ENCODE assay signal across 22 cellular contexts in genomic region chr1:5976726-5977493, GRCh38. TPM values are rescaled to one million over a fixed set of nuclear protein-coding genes. Genes with fewer than 3 reads are reported as not detected.
DNase-seq lines count a peak whose midpoint lies in the region; ATAC-seq and TF ChIP-seq lines count a peak whose summit lies in the region.
"Had no signal": no experiment of that assay in that cellular context is flagged by ENCODE, and none has a peak within 500 bp of the region (broad histone marks: within the 10 kb centered on the region; RNA-seq: fewer than 3 reads in every experiment).

No MANE protein-coding gene starts in this region.

- no peak overlapping the region for H3K4ac ChIP-seq in mesenchymal stem cell (ENCODE audit: low read depth in 1 of 2, low read length in 2 of 2)

- H3K27ac ChIP-seq in HCT116 (ENCODE audit: low read depth, low read length) (0 out of 2 replicates have a peak overlapping the region, but pooled peaks have one; percentile 11), mesenchymal stem cell (ENCODE audit: low read length, poor library complexity, severe bottlenecking) (no peak overlapping the region), sigmoid colon (no peak overlapping the region)
- H3K27ac ChIP-seq: parathyroid adenoma, SJCRH30, transverse colon, WERI-Rb-1 had no signal

- no peak overlapping the region for H4K91ac ChIP-seq in mesenchymal stem cell (ENCODE audit: low read length)

- no peak overlapping the region for H2BK120ac ChIP-seq in mesenchymal stem cell (ENCODE audit: low read depth, low read length)

- ATAC-seq in HCT116 (no peak), HG03521 (IDR thresholded peaks at IDR 0.05; ENCODE audit: unreplicated experiment) (no peak)
- ATAC-seq: right cardiac atrium had no signal

- H3K4me3 Mint-ChIP-seq in activated CD4-positive, alpha-beta T cell treated with anti-CD3 and anti-CD28 coated beads, Interleukin-2, amount 10 ng/mL, durations not matched to agents 24 days and 14 days = no peak overlapping the region
- H3K4me3 Mint-ChIP-seq: memory B cell had no signal

- H3K4me1 Mint-ChIP-seq in activated CD4-positive, alpha-beta T cell treated with anti-CD3 and anti-CD28 coated beads, Interleukin-2, amount 10 ng/mL, durations not matched to agents 24 days and 14 days = peaks cover 23% of the 10 kb centered on the region

- H3K27me3 ChIP-seq in HCT116 (ENCODE audit: insufficient read depth, low read length) (no peaks in the 10 kb centered on the region), mesenchymal stem cell (ENCODE audit: control insufficient read depth in 1 of 2, insufficient read depth in 1 of 2, low read length in 2 of 2) (no peaks in the 10 kb centered on the region), sigmoid colon (no peaks in the 10 kb centered on the region)
- H3K27me3 ChIP-seq: SJCRH30, transverse colon had no signal

- RAD21 ChIA-PET in HCT116 (lab: Charles Lee; ENCODE audit: low non-redundant PET in 1 of 2, low total read pairs in 2 of 2, uncharacterized antibody in 2 of 2, unreplicated experiment in 2 of 2) = interaction anchor here in 1 of 2 experiments (0.6 kb wide), 1 partner anchor 85 kb away, joined by 3 read pairs; no protein-coding TSS in a partner anchor

- DNase-seq in activated CD4-positive, alpha-beta T cell treated with anti-CD3 and anti-CD28 coated beads, Interleukin-2, amount 10 ng/mL, durations not matched to agents 24 days and 14 days = no peak
- no peak for DNase-seq in activated CD4-positive, alpha-beta T cell treated with anti-CD3 and anti-CD28 coated beads, Interleukin-2, amount 50 U/mL, for 4 hours
- DNase-seq in HCT116 (ENCODE audit: low read depth, low spot score) (no peak), mesenchymal stem cell (peak; percentile 7), sigmoid colon (peak; percentile 56), inferior parietal cortex (ENCODE audit: extremely low spot score) (no peak)
- DNase-seq in activated naive CD4-positive, alpha-beta T cell treated with Interleukin-2 at 50 U/mL for 16 hours = no peak
- DNase-seq: activated CD4-positive, alpha-beta T cell treated with anti-CD3 and anti-CD28 coated beads, Interleukin-2, amount 50 U/mL, for 48 hours; AML-193; Caco-2; cerebellar nuclear complex; DMS79; Kasumi-1; NCI-H2171; NCI-H510A treated with DMSO at 0.1 percent for 48 hours; SJCRH30; transverse colon; WERI-Rb-1 had no signal

- no peak for TF ChIP-seq RAD21 in HCT116 (IDR thresholded peaks at IDR 0.05; ENCODE audit: low read depth)

- H3K4me1 ChIP-seq in HCT116 (ENCODE audit: control insufficient read depth in 1 of 2, insufficient read depth in 2 of 2, low read length in 2 of 2) (peaks cover 9 to 38% of the 10 kb centered on the region in 2 experiments), mesenchymal stem cell (ENCODE audit: control insufficient read depth, insufficient read depth, low read depth, low read length) (peaks cover 10% of the 10 kb centered on the region), sigmoid colon (peaks cover 0 to 7% (median 3%) of the 10 kb centered on the region in 4 donors)
- H3K4me1 ChIP-seq: Caco-2, parathyroid adenoma, SJCRH30 had no signal

- H3K9me3 ChIP-seq in HCT116 (ENCODE audit: control insufficient read depth in 1 of 2, insufficient read depth in 1 of 2, low read depth in 1 of 2, low read length in 2 of 2) (no peaks in the 10 kb centered on the region; a peak in 1 of 4 replicates), mesenchymal stem cell (ENCODE audit: control insufficient read depth, low read length) (no peaks in the 10 kb centered on the region), sigmoid colon (no peaks in the 10 kb centered on the region)
- H3K9me3 ChIP-seq: Caco-2, SJCRH30, transverse colon had no signal

- no peaks in the 10 kb centered on the region for H3K9me3 Mint-ChIP-seq in activated CD4-positive, alpha-beta T cell treated with anti-CD3 and anti-CD28 coated beads, Interleukin-2, amount 10 ng/mL, durations not matched to agents 24 days and 14 days
- H3K9me3 Mint-ChIP-seq: memory B cell had no signal

- TF ChIP-seq POLR2A in HCT116 (IDR thresholded peaks at IDR 0.05; ENCODE audit: borderline replicate concordance, extremely low read depth, insufficient read depth, insufficient read length) (no peak), sigmoid colon (IDR thresholded peaks at IDR 0.05) (no peak)

- WGBS in mesenchymal stem cell = 85% methylated on average over 25 of the region's 25 CpGs
- WGBS in sigmoid colon, 2 donors = 92 to 96% methylated on average over 25 of the region's 25 CpGs

- no peaks in the 10 kb centered on the region for H3K27me3 Mint-ChIP-seq in activated CD4-positive, alpha-beta T cell treated with anti-CD3 and anti-CD28 coated beads, Interleukin-2, amount 10 ng/mL, durations not matched to agents 24 days and 14 days
- H3K27me3 Mint-ChIP-seq: memory B cell had no signal

- TF ChIP-seq EP300 in sigmoid colon (IDR thresholded peaks at IDR 0.05) = no peak

- H3K9ac ChIP-seq in HCT116 (ENCODE audit: low read length) (no peak overlapping the region), mesenchymal stem cell (ENCODE audit: low read length) (no peak overlapping the region)
- H3K9ac ChIP-seq: parathyroid adenoma had no signal

- TF ChIP-seq CTCF in HCT116 (IDR thresholded peaks at IDR 0.05 in 2 of 3, conservative IDR thresholded peaks at IDR 0.05 in 1 of 3; ENCODE audit: borderline replicate concordance in 1 of 3, insufficient read depth in 1 of 3, low read depth in 2 of 3, low read length in 2 of 3) (no peak), sigmoid colon (IDR thresholded peaks at IDR 0.05) (no peak)

- no peaks in the 10 kb centered on the region for H3K79me2 ChIP-seq in HCT116 (ENCODE audit: insufficient read depth, low read length)
- H3K79me2 ChIP-seq: parathyroid adenoma had no signal

- H3K36me3 ChIP-seq in HCT116 (ENCODE audit: control insufficient read depth in 1 of 2, insufficient read depth in 2 of 2, low read length in 2 of 2) (peaks cover 0 to 17% of the 10 kb centered on the region in 2 experiments; a peak in 2 of 4 replicates), mesenchymal stem cell (ENCODE audit: control insufficient read depth in 1 of 2, insufficient read depth in 2 of 2, low read depth in 1 of 2, low read length in 2 of 2) (peaks cover 19 to 21% of the 10 kb centered on the region in 2 experiments), sigmoid colon (peaks cover 0 to 12% (median 0%) of the 10 kb centered on the region in 4 donors)
- H3K36me3 ChIP-seq: SJCRH30, transverse colon had no signal

- H3K23ac ChIP-seq in mesenchymal stem cell (ENCODE audit: low read length in 2 of 2) = no peak overlapping the region

- H2BK12ac ChIP-seq in mesenchymal stem cell (ENCODE audit: low read length in 2 of 2) = no peak overlapping the region

- intact Hi-C loops in activated CD4-positive, alpha-beta T cell treated with anti-CD3 and anti-CD28 coated beads, Interleukin-2, amount 10 ng/mL, durations not matched to agents 24 days and 14 days (cut with micrococcal nuclease) = loop anchor here (5.0 kb wide), 1 partner anchor 60 kb away; no protein-coding TSS in a partner anchor
- intact Hi-C loops in HCT116 (cut with micrococcal nuclease) (loop anchor here (10.0 kb wide), 1 partner anchor 232 kb away; no protein-coding TSS in a partner anchor), sigmoid colon (cut with DNase I) (no loop called here)

- no peak overlapping the region for H2AK5ac ChIP-seq in mesenchymal stem cell (ENCODE audit: low read length, severe bottlenecking)

- H3K4me2 ChIP-seq in HCT116 (ENCODE audit: low read length) = no peak overlapping the region
- H3K4me2 ChIP-seq in mesenchymal stem cell (ENCODE audit: low read length, poor library complexity, severe bottlenecking) = no peak overlapping the region

- POLR2A ChIA-PET in HCT116 (lab: Charles Lee) = no interaction called here

- peaks cover 5% of the 10 kb centered on the region for H3K79me1 ChIP-seq in mesenchymal stem cell (replicated peaks; ENCODE audit: low read length, poor library complexity, severe bottlenecking)

- peaks cover 19% of the 10 kb centered on the region for H3K36me3 Mint-ChIP-seq in activated CD4-positive, alpha-beta T cell treated with anti-CD3 and anti-CD28 coated beads, Interleukin-2, amount 10 ng/mL, durations not matched to agents 24 days and 14 days (ENCODE audit: low read depth)

- no peak overlapping the region for H3K18ac ChIP-seq in mesenchymal stem cell (ENCODE audit: low read depth in 1 of 2, low read length in 2 of 2)

- H2BK15ac ChIP-seq in mesenchymal stem cell (ENCODE audit: low read depth, poor library complexity, severe bottlenecking) = no peak overlapping the region

- no TSS peak for BruUV-seq in HCT116 (replicated peaks; lab: Mats Ljungman, UMichigan)

- no peak overlapping the region for H4K8ac ChIP-seq in mesenchymal stem cell (ENCODE audit: low read length)

- no peaks in the 10 kb centered on the region for H4K20me1 ChIP-seq in HCT116 (ENCODE audit: insufficient read depth)

- peak overlapping the region; percentile 25 for H3K27ac Mint-ChIP-seq in activated CD4-positive, alpha-beta T cell treated with anti-CD3 and anti-CD28 coated beads, Interleukin-2, amount 10 ng/mL, durations not matched to agents 24 days and 14 days

- H2AFZ ChIP-seq in HCT116 (ENCODE audit: low read depth, low read length, poor library complexity, severe bottlenecking) (no peak overlapping the region), mesenchymal stem cell (ENCODE audit: low read depth, low read length) (no peak overlapping the region)
- H2AFZ ChIP-seq: parathyroid adenoma had no signal

- no peak overlapping the region for H2BK5ac ChIP-seq in mesenchymal stem cell (ENCODE audit: low read depth, low read length, poor library complexity, severe bottlenecking)

- H3K4me3 ChIP-seq in HCT116 (replicated peaks in 1 of 2; ENCODE audit: low read depth in 1 of 2, low read length in 2 of 2) (no peak overlapping the region), mesenchymal stem cell (ENCODE audit: insufficient read depth in 1 of 2, low read depth in 1 of 2, low read length in 2 of 2) (no peak overlapping the region), sigmoid colon (no peak overlapping the region)
- H3K4me3 ChIP-seq: SJCRH30, transverse colon had no signal

- CTCF ChIA-PET in HCT116 (lab: Charles Lee) = no interaction called here

- no peak overlapping the region for H3K14ac ChIP-seq in mesenchymal stem cell (ENCODE audit: low read length in 2 of 2)

- H3K9me2 ChIP-seq in HCT116 (ENCODE audit: insufficient read depth) = no peaks in the 10 kb centered on the region

TF ChIP-seq in HCT116, 20 proteins besides CTCF, POLR2A, EP300 and RAD21 (continues in another document):
- TF ChIP-seq ATF3 (IDR thresholded peaks at IDR 0.05) = no peak
- TF ChIP-seq SRF (IDR thresholded peaks at IDR 0.05; ENCODE audit: low read depth) = no peak
- TF ChIP-seq JUND (IDR thresholded peaks at IDR 0.05) = no peak

RNA-seq across cellular contexts. Expression of gene NPHP4, which starts 15.3 kb away (rescaled TPM):
- total RNA-seq in activated CD4-positive, alpha-beta T cell treated with anti-CD3 and anti-CD28 coated beads, Interleukin-2, amount 10 ng/mL, durations not matched to agents 24 days and 14 days = 20.0 and 21.0 TPM in 2 replicates
- total RNA-seq in HCT116 (2021; ENCODE audit: unreplicated experiment) (20.0 TPM), sigmoid colon (10 to 100 TPM in 2 of 4 donors, 1 to 10 TPM in 2; 4.9 to 12.2 (median 8.8) TPM)
- polyA plus RNA-seq in HCT116 (2012) = 12.5 and 13.5 TPM in 2 replicates
- polyA plus RNA-seq in mesenchymal stem cell (2013, experiment 1 of 2) = 3.2 TPM
- polyA plus RNA-seq in mesenchymal stem cell (2013, experiment 2 of 2) = 3.2 TPM
- 1 to 10 TPM in 2 of 3 donors, under 1 TPM in 1; 0.60 to 6.3 (median 1.2) TPM for polyA plus RNA-seq in sigmoid colon

Comparison
In these comparisons a context has a peak if more than half of its experiments do, and no peak if none do; other contexts are left out.
1. DNase-seq: peak in mesenchymal stem cell (single experiment) and sigmoid colon (single experiment); none in activated CD4-positive, alpha-beta T cell treated with anti-CD3 and anti-CD28 coated beads, Interleukin-2, amount 10 ng/mL, durations not matched to agents 24 days and 14 days (single experiment), activated CD4-positive, alpha-beta T cell treated with anti-CD3 and anti-CD28 coated beads, Interleukin-2, amount 50 U/mL, for 4 hours (0 of 2), HCT116 (single experiment), inferior parietal cortex (single experiment) and activated naive CD4-positive, alpha-beta T cell treated with Interleukin-2 at 50 U/mL for 16 hours (single experiment).